Comparison of ENCODE assay signal across 1 cellular context in genomic region chr16:12320298-12320706, GRCh38.
A peak's percentile ranks its signal among the peaks of the same experiment; 100 is the strongest.
TF ChIP-seq lines count a peak whose summit lies in the region.

No MANE protein-coding gene starts in this region.

TF ChIP-seq in HepG2, 621 proteins besides CTCF, POLR2A, EP300 and RAD21 (continued from another document):
- no peak for TF ChIP-seq NR2F6 (IDR thresholded peaks at IDR 0.05)
- no peak for TF ChIP-seq NR2F6 (CRISPR knock-in tag; IDR thresholded peaks at IDR 0.05)
- TF ChIP-seq MEF2D (CRISPR knock-in tag; IDR thresholded peaks at IDR 0.05), result no peak
- peak; percentile 57; the same call in 1 of the 2 replicates for TF ChIP-seq CREB1 (IDR thresholded peaks at IDR 0.05)
- no peak for TF ChIP-seq CREB1 (CRISPR knock-in tag; IDR thresholded peaks at IDR 0.05)
TF ChIP-seq in HepG2: peak in this region for 1.
